1 cellular context compared by ENCODE assay signal in genomic region chr10:95784279-95784913, GRCh38.
TF ChIP-seq lines count a peak whose summit lies in the region.

No MANE protein-coding gene starts in this region.

TF ChIP-seq in WTC11, 78 proteins besides CTCF, POLR2A, EP300 and RAD21 (continued from another document):
- TF ChIP-seq USF1 (CRISPR knock-in tag; IDR thresholded peaks at IDR 0.05) (no peak), ELF4 (CRISPR knock-in tag; IDR thresholded peaks at IDR 0.05; ENCODE audit: low read depth) (no peak), NFATC4 (CRISPR knock-in tag; IDR thresholded peaks at IDR 0.05) (no peak), PREB (CRISPR knock-in tag; IDR thresholded peaks at IDR 0.05; ENCODE audit: borderline replicate concordance) (no peak), NR1H2 (CRISPR knock-in tag; IDR thresholded peaks at IDR 0.05) (no peak), ZNF317 (CRISPR knock-in tag; IDR thresholded peaks at IDR 0.05; ENCODE audit: borderline replicate concordance, low read depth) (no peak), IRF1 (CRISPR knock-in tag; IDR thresholded peaks at IDR 0.05) (no peak)
